15 cellular contexts compared by ENCODE assay signal in genomic region chr2:225765845-225766244, GRCh38.
"Had no signal": no experiment of that assay in that cellular context is flagged by ENCODE, and none has a peak within 500 bp of the region (broad histone marks: within the 10 kb centered on the region; RNA-seq: fewer than 3 reads in every experiment).

No MANE protein-coding gene starts in this region.

- H3K9me3 ChIP-seq: lower lobe of right lung, upper lobe of right lung had no signal

- DNase-seq: activated CD4-positive, alpha-beta T cell treated with anti-CD3 and anti-CD28 coated beads, Interleukin-2, amount 50 U/mL, for 1 hour; activated naive CD4-positive, alpha-beta T cell treated with Interleukin-2 at 50 U/mL for 16 hours; foreskin melanocyte; heart left ventricle; immature natural killer cell; left cardiac atrium; lower lobe of right lung; midbrain; small intestine; stimulated activated CD4-positive, alpha-beta T cell treated with anti-CD3 and anti-CD28 coated beads, Interleukin-4, amount 100 ng/mL, for 24 hours; stimulated activated naive CD4-positive, alpha-beta T cell; upper lobe of right lung had no signal

- H3K27ac ChIP-seq: cardiac muscle cell, lower lobe of right lung, parathyroid adenoma, upper lobe of right lung had no signal

- H3K9ac ChIP-seq: parathyroid adenoma had no signal

- H2AFZ ChIP-seq: parathyroid adenoma had no signal

- ATAC-seq: activated CD4-positive, CD25-positive, alpha-beta regulatory T cell treated with anti-CD3 and anti-CD28 coated beads, Interleukin-2, amount 50 U/mL, for 24 hours; heart left ventricle; left cardiac atrium; lower lobe of right lung; upper lobe of right lung had no signal

- H3K4me3 Mint-ChIP-seq: immature natural killer cell had no signal

- H3K36me3 Mint-ChIP-seq: immature natural killer cell had no signal

- H3K27ac Mint-ChIP-seq: immature natural killer cell had no signal

- H3K4me3 ChIP-seq: cardiac muscle cell, heart left ventricle, lower lobe of right lung, upper lobe of right lung had no signal

- H3K79me2 ChIP-seq: parathyroid adenoma had no signal

- H3K4me1 Mint-ChIP-seq: immature natural killer cell had no signal

- H3K4me1 ChIP-seq: lower lobe of right lung, parathyroid adenoma, upper lobe of right lung had no signal

- H3K36me3 ChIP-seq: cardiac muscle cell, heart left ventricle, lower lobe of right lung, upper lobe of right lung had no signal

- H3K27me3 ChIP-seq: cardiac muscle cell, heart left ventricle, upper lobe of right lung had no signal
